In genomic region chr21:42677339-42678117, GRCh38 we compare ENCODE assay signal across 11 cellular contexts. TPM values are rescaled to one million over a fixed set of nuclear protein-coding genes. Genes with fewer than 3 reads are reported as not detected.
DNase-seq lines count a peak whose midpoint lies in the region; ATAC-seq and TF ChIP-seq lines count a peak whose summit lies in the region.
"Had no signal": no experiment of that assay in that cellular context is flagged by ENCODE, and none has a peak within 500 bp of the region (broad histone marks: within the 10 kb centered on the region; RNA-seq: fewer than 3 reads in every experiment).

No MANE protein-coding gene starts in this region.

- H3K9me3 ChIP-seq in OCI-LY7 (ENCODE audit: low read length): no peaks in the 10 kb centered on the region
- no peaks in the 10 kb centered on the region for H3K9me3 ChIP-seq in osteoblast (ENCODE audit: low read depth, low read length)
- H3K9me3 ChIP-seq: ascending aorta had no signal

- H3K9me2 ChIP-seq in OCI-LY7 (ENCODE audit: insufficient read depth, low read length): no peaks in the 10 kb centered on the region

- H3K79me2 ChIP-seq in OCI-LY7 (ENCODE audit: insufficient read depth, low read depth, low read length) (no peaks in the 10 kb centered on the region), osteoblast (ENCODE audit: insufficient read depth, low read length) (no peaks in the 10 kb centered on the region)

- CTCF ChIA-PET in OCI-LY7 (lab: Charles Lee; ENCODE audit: unreplicated experiment): no interaction called here

- peak; percentile 78 for DNase-seq in DMS79 treated with DMSO at 0.1 percent for 48 hours (lab: John Stamatoyannopoulos, UW)
- DNase-seq in DMS79 (lab: John Stamatoyannopoulos, UW): no peak
- peak; percentile 31 for DNase-seq in OCI-LY7 (ENCODE audit: low spot score)
- peak; percentile 93 for DNase-seq in choroid plexus epithelial cell (ENCODE audit: low read depth)
- no peak for DNase-seq in osteoblast (ENCODE audit: insufficient read length, low spot score, missing footprints)
- no peak for DNase-seq in pons (ENCODE audit: low spot score)
- no peak for DNase-seq in SKM-1 (lab: John Stamatoyannopoulos, UW; ENCODE audit: unreplicated experiment)

- POLR2A ChIA-PET in OCI-LY7 (lab: Charles Lee): interaction anchor here (1.2 kb wide), 1 partner anchor 18 kb away, joined by 3 read pairs; no protein-coding TSS in a partner anchor

- TF ChIP-seq CTCF in OCI-LY7 (conservative IDR thresholded peaks at IDR 0.05; ENCODE audit: low read length) (no peak), choroid plexus epithelial cell (conservative IDR thresholded peaks at IDR 0.05; ENCODE audit: low read depth, low read length) (no peak), osteoblast (IDR thresholded peaks at IDR 0.05; ENCODE audit: extremely low read depth, low read depth, low read length) (no peak)

- no TSS peak for BruUV-seq in OCI-LY7 (replicated peaks; lab: Mats Ljungman, UMichigan)

- H4K20me1 ChIP-seq in OCI-LY7 (ENCODE audit: insufficient read depth, low read length): no peaks in the 10 kb centered on the region
- no peaks in the 10 kb centered on the region for H4K20me1 ChIP-seq in osteoblast (ENCODE audit: insufficient read depth, low read length)

- peak overlapping the region; percentile 20; the same call in 1 of the 2 replicates for H2AFZ ChIP-seq in OCI-LY7 (ENCODE audit: low read length)
- H2AFZ ChIP-seq in osteoblast (ENCODE audit: low read length): no peak overlapping the region
- H2AFZ ChIP-seq: neural progenitor cell had no signal

- intact Hi-C loops in OCI-LY7 (cut with micrococcal nuclease; ENCODE audit: unreplicated experiment): no loop called here

- no peaks in the 10 kb centered on the region for H3K36me3 ChIP-seq in OCI-LY7 (ENCODE audit: insufficient read depth, low read length)
- no peaks in the 10 kb centered on the region for H3K36me3 ChIP-seq in osteoblast (ENCODE audit: insufficient read depth, low read length)
- H3K36me3 ChIP-seq: ascending aorta, neural progenitor cell had no signal

- no peak for ATAC-seq in GM21381 (IDR thresholded peaks at IDR 0.05; ENCODE audit: unreplicated experiment)
- ATAC-seq: Panc1 had no signal

- H3K4me1 ChIP-seq in OCI-LY7 (ENCODE audit: insufficient read depth, low read length, poor library complexity, severe bottlenecking): peaks cover 15% of the 10 kb centered on the region
- peaks cover 11% of the 10 kb centered on the region for H3K4me1 ChIP-seq in osteoblast (ENCODE audit: insufficient read depth, low read length)
- H3K4me1 ChIP-seq: ascending aorta had no signal

- peak overlapping the region; percentile 37 for H3K4me2 ChIP-seq in OCI-LY7 (ENCODE audit: low read length)
- peak overlapping the region; percentile 58 for H3K4me2 ChIP-seq in osteoblast (ENCODE audit: insufficient read depth, low read length)
- H3K4me2 ChIP-seq: neural progenitor cell had no signal

- peaks cover 62% of the 10 kb centered on the region for H3K27me3 ChIP-seq in osteoblast (ENCODE audit: insufficient read depth, low read length)
- H3K27me3 ChIP-seq: ascending aorta, neural progenitor cell had no signal

- no peak overlapping the region for H3K27ac ChIP-seq in OCI-LY7 (ENCODE audit: low read depth, low read length, poor library complexity, severe bottlenecking)
- H3K27ac ChIP-seq in osteoblast (ENCODE audit: low read depth, low read length): no peak overlapping the region
- H3K27ac ChIP-seq: ascending aorta, neural progenitor cell had no signal

- H3K4me3 ChIP-seq in OCI-LY7 (ENCODE audit: low read depth, low read length, poor library complexity, severe bottlenecking) (no peak overlapping the region), choroid plexus epithelial cell (ENCODE audit: low read depth, low read length) (no peak overlapping the region), osteoblast (ENCODE audit: insufficient read depth, low read length) (no peak overlapping the region)
- H3K4me3 ChIP-seq: ascending aorta, neural progenitor cell had no signal

RNA-seq across cellular contexts. Expression of gene PDE9A, which starts 24.1 kb away (rescaled TPM):
- total RNA-seq in OCI-LY7 (2014; rRNA removed; shearing (Covaris generic)): 8.0 and 11.4 TPM in 2 replicates
- total RNA-seq in OCI-LY7 (2022) (20.3 and 22.4 TPM in 2 replicates), osteoblast (0.36 TPM in 1 of 2 replicates, not detected in the other)

Comparison
In these comparisons a context has a peak if more than half of its experiments do, and no peak if none do; other contexts are left out.
1. DNase-seq: peak in DMS79 treated with DMSO at 0.1 percent for 48 hours (single experiment), OCI-LY7 (single experiment) and choroid plexus epithelial cell (single experiment); none in DMS79 (single experiment), osteoblast (single experiment), pons (single experiment) and SKM-1 (single experiment).